Comparison of ENCODE assay signal across 8 cellular contexts in the genomic region with DNA sequence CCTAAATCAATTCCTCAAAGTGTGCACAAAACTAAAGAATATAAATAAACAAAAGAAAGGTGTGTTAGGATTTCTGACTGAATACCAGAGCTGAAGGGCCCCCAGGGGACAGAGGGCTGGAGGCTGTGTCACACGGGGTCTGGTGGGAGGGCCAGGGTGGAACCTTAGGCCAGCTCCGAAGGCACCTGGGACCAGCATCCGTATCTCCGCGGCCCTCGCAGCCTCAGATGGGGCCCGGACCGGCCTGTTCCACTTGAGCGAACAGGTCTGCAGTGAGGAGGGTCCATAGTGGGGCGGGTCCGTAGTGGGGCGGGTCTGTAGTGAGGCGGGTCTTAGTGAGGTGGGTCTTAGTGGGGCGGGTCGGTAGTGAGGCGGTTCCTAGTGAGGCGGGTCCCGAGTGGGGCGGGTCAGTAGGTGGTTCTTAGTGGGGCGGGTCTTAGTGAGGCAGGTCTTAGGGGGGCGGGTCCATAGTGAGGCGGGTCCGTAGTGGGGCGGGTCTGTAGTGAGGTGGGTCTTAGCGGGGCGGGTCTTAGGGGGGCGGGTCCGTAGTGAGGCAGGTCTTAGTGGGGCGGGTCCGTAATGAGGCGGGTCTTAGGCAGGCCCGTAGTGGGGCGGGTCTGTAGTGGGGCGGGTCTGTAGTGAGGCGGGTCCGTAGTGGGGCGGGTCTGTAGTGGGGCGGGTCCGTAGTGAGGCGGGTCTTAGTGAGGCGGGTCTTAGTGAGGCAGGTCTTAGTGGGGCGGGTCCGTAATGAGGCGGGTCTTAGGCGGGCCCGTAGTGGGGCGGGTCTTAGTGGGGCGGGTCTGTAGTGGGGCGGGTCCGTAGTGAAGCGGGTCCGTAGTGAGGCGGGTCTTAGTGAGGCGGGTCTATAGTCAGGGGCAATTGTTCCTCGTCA. TPM values are rescaled to one million over a fixed set of nuclear protein-coding genes. Genes with fewer than 3 reads are reported as not detected.
A peak's percentile ranks its signal among the peaks of the same experiment; 100 is the strongest.
DNase-seq lines count a peak whose midpoint lies in the region; TF ChIP-seq lines count a peak whose summit lies in the region.

No MANE protein-coding gene starts in this region.

- peak overlapping the region; percentile 57 to 77 for H3K27ac ChIP-seq in tibial artery

- CTCF ChIA-PET in activated naive CD4-positive, alpha-beta T cell treated with anti-CD3 and anti-CD28 coated beads, Interleukin-2, amount 10 ng/mL, durations not matched to agents 7 days and 5 days (lab: Charles Lee), result interaction anchor here (1.2 to 3.2 kb wide), 2 partner anchors 15 to 66 kb away, joined by 6 to 18 read pairs; a partner anchor contains a TSS
- CTCF ChIA-PET in activated CD4-positive, alpha-beta memory T cell treated with anti-CD3 and anti-CD28 coated beads for 36 hours (lab: Charles Lee), result interaction anchor here (1.7 to 3.1 kb wide), 3 partner anchors 15 to 66 kb away, joined by 8 to 28 read pairs (median 22); a partner anchor contains a TSS

- H3K27ac Mint-ChIP-seq in activated naive CD4-positive, alpha-beta T cell treated with anti-CD3 and anti-CD28 coated beads, Interleukin-2, amount 10 ng/mL, durations not matched to agents 7 days and 5 days, result peak overlapping the region; percentile 58
- no peak overlapping the region for H3K27ac Mint-ChIP-seq in activated CD4-positive, alpha-beta memory T cell treated with anti-CD3 and anti-CD28 coated beads for 36 hours

- intact Hi-C loops in activated CD4-positive, alpha-beta memory T cell treated with anti-CD3 and anti-CD28 coated beads for 36 hours (cut with micrococcal nuclease), result no loop called here
- intact Hi-C loops in tibial artery (cut with DNase I; ENCODE audit: low total_unique reads), result loop anchor here (2.0 kb wide), 1 partner anchor 31 kb away; no protein-coding TSS in a partner anchor

- H3K9me3 Mint-ChIP-seq in activated naive CD4-positive, alpha-beta T cell treated with anti-CD3 and anti-CD28 coated beads, Interleukin-2, amount 10 ng/mL, durations not matched to agents 7 days and 5 days, result no peaks in the 10 kb centered on the region
- no peaks in the 10 kb centered on the region for H3K9me3 Mint-ChIP-seq in activated CD4-positive, alpha-beta memory T cell treated with anti-CD3 and anti-CD28 coated beads for 36 hours

- H3K9me3 ChIP-seq in iPS-15b (ENCODE audit: control insufficient read depth, insufficient read depth, low read length) (no peaks in the 10 kb centered on the region), tibial artery (no peaks in the 10 kb centered on the region)

- H3K4me3 ChIP-seq in iPS-15b (ENCODE audit: low read depth, low read length) (peak overlapping the region; percentile 22), tibial artery (peak overlapping the region; percentile 18 to 32)

- peaks cover 2% of the 10 kb centered on the region for H3K36me3 Mint-ChIP-seq in activated naive CD4-positive, alpha-beta T cell treated with anti-CD3 and anti-CD28 coated beads, Interleukin-2, amount 10 ng/mL, durations not matched to agents 7 days and 5 days
- peaks cover 1% of the 10 kb centered on the region for H3K36me3 Mint-ChIP-seq in activated CD4-positive, alpha-beta memory T cell treated with anti-CD3 and anti-CD28 coated beads for 36 hours

- H3K27me3 Mint-ChIP-seq in activated naive CD4-positive, alpha-beta T cell treated with anti-CD3 and anti-CD28 coated beads, Interleukin-2, amount 10 ng/mL, durations not matched to agents 7 days and 5 days, result peaks cover 25% of the 10 kb centered on the region
- H3K27me3 Mint-ChIP-seq in activated CD4-positive, alpha-beta memory T cell treated with anti-CD3 and anti-CD28 coated beads for 36 hours, result no peaks in the 10 kb centered on the region

- H3K4me1 ChIP-seq in iPS-15b (ENCODE audit: control insufficient read depth, insufficient read depth, low read length) (peaks cover 3% of the 10 kb centered on the region), tibial artery (peaks cover 0 to 32% (median 19%) of the 10 kb centered on the region in 4 donors)

- H3K36me3 ChIP-seq in iPS-15b (ENCODE audit: control insufficient read depth, insufficient read depth, low read length) (peaks cover 9% of the 10 kb centered on the region), tibial artery (peaks cover 0 to 13% (median 0%) of the 10 kb centered on the region in 3 donors)

- H3K9ac ChIP-seq in iPS-15b (ENCODE audit: low read depth, low read length), result no peak overlapping the region

- H3K4me1 Mint-ChIP-seq in activated naive CD4-positive, alpha-beta T cell treated with anti-CD3 and anti-CD28 coated beads, Interleukin-2, amount 10 ng/mL, durations not matched to agents 7 days and 5 days, result peaks cover 33% of the 10 kb centered on the region
- peaks cover 20% of the 10 kb centered on the region for H3K4me1 Mint-ChIP-seq in activated CD4-positive, alpha-beta memory T cell treated with anti-CD3 and anti-CD28 coated beads for 36 hours (ENCODE audit: low read depth)

- no peak for TF ChIP-seq CTCF in tibial artery (IDR thresholded peaks at IDR 0.05)

- H3K4me3 Mint-ChIP-seq in activated naive CD4-positive, alpha-beta T cell treated with anti-CD3 and anti-CD28 coated beads, Interleukin-2, amount 10 ng/mL, durations not matched to agents 7 days and 5 days, result no peak overlapping the region
- no peak overlapping the region for H3K4me3 Mint-ChIP-seq in activated CD4-positive, alpha-beta memory T cell treated with anti-CD3 and anti-CD28 coated beads for 36 hours

- POLR2A ChIA-PET in activated CD4-positive, alpha-beta memory T cell treated with anti-CD3 and anti-CD28 coated beads for 36 hours (lab: Charles Lee), result no interaction called here

- H3K27me3 ChIP-seq in iPS-15b (ENCODE audit: control insufficient read depth, insufficient read depth, low read length), result no peaks in the 10 kb centered on the region
- H3K27me3 ChIP-seq in tibial artery, result no peaks in the 10 kb centered on the region

- DNase-seq in activated naive CD4-positive, alpha-beta T cell treated with anti-CD3 and anti-CD28 coated beads, Interleukin-2, amount 10 ng/mL, durations not matched to agents 7 days and 5 days, result no peak
- no peak for DNase-seq in activated naive CD4-positive, alpha-beta T cell (lab: John Stamatoyannopoulos, UW)
- DNase-seq in activated CD4-positive, alpha-beta memory T cell treated with anti-CD3 and anti-CD28 coated beads for 36 hours, result peak; percentile 39
- DNase-seq in tibial artery, result no peak
- no peak for DNase-seq in activated CD4-positive, CD25-positive, alpha-beta regulatory T cell (lab: John Stamatoyannopoulos, UW)
- DNase-seq in activated naive CD4-positive, alpha-beta T cell treated with Interleukin-2 at 50 U/mL for 16 hours, result no peak
- DNase-seq in NCI-H2081 treated with DMSO at 0.1 percent for 48 hours (lab: John Stamatoyannopoulos, UW), result no peak

RNA-seq across cellular contexts. Expression of a gene that starts 15.1 kb away (rescaled TPM):
- 1 to 10 TPM; 1.6 to 2.1 TPM for total RNA-seq in activated CD4-positive, alpha-beta memory T cell treated with anti-CD3 and anti-CD28 coated beads for 36 hours

RNA-seq across cellular contexts. Expression of a gene that starts 28.5 kb away (rescaled TPM):
- under 1 TPM; 0.12 to 0.22 TPM for total RNA-seq in activated CD4-positive, alpha-beta memory T cell treated with anti-CD3 and anti-CD28 coated beads for 36 hours
